19 cellular contexts compared by ENCODE assay signal in the genomic region with DNA sequence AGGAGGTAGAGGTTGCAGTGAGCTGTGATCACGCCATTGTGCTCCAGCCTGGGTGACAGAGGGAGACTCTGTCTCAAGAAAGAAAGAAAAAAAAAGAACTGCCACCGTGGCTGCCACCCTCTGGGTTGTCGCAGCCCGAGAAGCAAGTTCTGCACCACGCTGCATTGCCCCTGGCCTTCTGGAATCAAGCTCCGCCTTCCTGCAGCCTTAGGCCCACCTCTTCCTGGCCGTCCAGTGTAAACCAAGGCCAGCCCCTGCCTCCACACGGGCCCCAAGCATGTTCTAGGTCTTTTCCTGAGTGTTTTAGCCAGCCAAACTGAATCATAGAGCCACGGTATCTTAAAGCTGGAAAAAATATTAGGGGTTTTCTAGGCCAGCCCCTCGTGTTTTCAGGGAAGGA.
"Had no signal": no experiment of that assay in that cellular context is flagged by ENCODE, and none has a peak within 500 bp of the region (broad histone marks: within the 10 kb centered on the region; RNA-seq: fewer than 3 reads in every experiment).

No MANE protein-coding gene starts in this region.

- H3K4me3 Mint-ChIP-seq: naive thymus-derived CD8-positive, alpha-beta T cell; nephron; neural crest cell; stimulated activated effector memory CD8-positive, alpha-beta T cell treated with anti-CD3 and anti-CD28 coated beads, Interleukin-12 subunit alpha, Interleukin-12 subunit beta, amount 100 ng/mL, for 72 hours; type B pancreatic cell had no signal

- H3K79me2 ChIP-seq: hepatocyte, parathyroid adenoma had no signal

- H3K4me1 ChIP-seq: parathyroid adenoma, psoas muscle, right lobe of liver, suprapubic skin, vagina had no signal

- H3K27me3 ChIP-seq: heart right ventricle, hepatocyte, right lobe of liver, suprapubic skin, tibial artery, vagina had no signal

- H3K27me3 Mint-ChIP-seq: naive thymus-derived CD8-positive, alpha-beta T cell; type B pancreatic cell had no signal

- H3K4me1 Mint-ChIP-seq: naive thymus-derived CD8-positive, alpha-beta T cell; neural crest cell had no signal

- DNase-seq: heart right ventricle; islet precursor cell; left ventricle myocardium inferior; naive thymus-derived CD8-positive, alpha-beta T cell; psoas muscle; right lobe of liver; stimulated activated CD4-positive, alpha-beta T cell treated with anti-CD3 and anti-CD28 coated beads, Interleukin-4, amount 100 ng/mL, for 24 hours; stimulated activated naive CD4-positive, alpha-beta T cell treated with Interleukin-2 at 50 U/mL for 16 hours; tibial artery had no signal

- H3K9me3 Mint-ChIP-seq: neural crest cell had no signal

- H2AFZ ChIP-seq: hepatocyte, parathyroid adenoma had no signal

- H3K9me3 ChIP-seq: psoas muscle, right lobe of liver, suprapubic skin, thoracic aorta, tibial artery, vagina had no signal

- H3K36me3 ChIP-seq: right lobe of liver, thoracic aorta had no signal

- ATAC-seq: heart right ventricle; naive thymus-derived CD8-positive, alpha-beta T cell; psoas muscle; right lobe of liver; stimulated activated effector memory CD8-positive, alpha-beta T cell treated with anti-CD3 and anti-CD28 coated beads, Interleukin-12 subunit alpha, Interleukin-12 subunit beta, amount 100 ng/mL, for 72 hours had no signal

- H3K4me3 ChIP-seq: heart right ventricle, hepatocyte, left ventricle myocardium inferior, lung, psoas muscle, right lobe of liver, suprapubic skin, thoracic aorta, vagina had no signal

- H3K27ac Mint-ChIP-seq: stimulated activated effector memory CD8-positive, alpha-beta T cell treated with anti-CD3 and anti-CD28 coated beads, Interleukin-12 subunit alpha, Interleukin-12 subunit beta, amount 100 ng/mL, for 72 hours; type B pancreatic cell had no signal

- H3K27ac ChIP-seq: heart right ventricle, hepatocyte, left ventricle myocardium inferior, parathyroid adenoma, psoas muscle, right lobe of liver, suprapubic skin, thoracic aorta, vagina had no signal

- H3K9ac ChIP-seq: parathyroid adenoma had no signal
